ENCODE assay signal across 13 cellular contexts in the genomic region with DNA sequence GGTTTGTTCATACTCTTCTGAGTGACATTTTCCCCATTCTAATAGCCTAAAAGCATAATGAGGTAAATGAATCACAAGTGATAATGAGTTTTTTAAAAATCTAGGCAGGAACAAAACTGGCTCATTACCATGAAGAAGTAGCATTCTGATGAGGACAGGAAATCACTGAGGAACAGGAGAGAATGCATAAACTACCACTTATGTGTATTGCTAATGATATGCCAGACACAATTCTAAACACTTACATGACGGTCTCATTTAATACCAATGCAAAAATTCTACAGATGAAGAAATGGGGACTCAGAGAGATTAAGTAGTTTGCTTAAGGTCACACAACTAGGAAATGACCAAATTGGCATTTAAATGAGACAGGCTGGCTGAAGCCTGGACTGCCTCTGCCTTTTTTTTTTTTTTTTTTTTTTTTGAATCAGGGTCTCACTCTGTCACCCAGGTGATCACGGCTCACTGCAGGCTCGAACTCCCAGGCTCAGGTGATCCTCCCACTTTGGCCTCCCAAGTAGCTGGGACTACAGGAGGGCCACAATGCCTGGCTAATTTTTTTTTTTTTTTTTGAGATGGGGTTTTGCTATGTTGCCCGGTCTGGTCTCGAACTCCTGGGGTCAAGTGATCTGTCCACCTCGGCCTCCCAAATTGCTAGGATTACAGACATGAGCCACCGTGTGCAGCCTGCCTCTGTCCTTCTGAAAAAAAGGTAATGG. TPM values are rescaled to one million over a fixed set of nuclear protein-coding genes. Genes with fewer than 3 reads are reported as not detected.
DNase-seq lines count a peak whose midpoint lies in the region; ATAC-seq and TF ChIP-seq lines count a peak whose summit lies in the region.
"Had no signal": no experiment of that assay in that cellular context is flagged by ENCODE, and none has a peak within 500 bp of the region (broad histone marks: within the 10 kb centered on the region; RNA-seq: fewer than 3 reads in every experiment).

No MANE protein-coding gene starts in this region.

- H3K36me3 ChIP-seq in effector memory CD4-positive, alpha-beta T cell (ENCODE audit: control insufficient read depth, insufficient read depth, low read length): no peaks in the 10 kb centered on the region
- H3K36me3 ChIP-seq in smooth muscle cell (ENCODE audit: low read depth): no peaks in the 10 kb centered on the region
- H3K36me3 ChIP-seq: esophagus muscularis mucosa, tibial artery had no signal

- peak overlapping the region; percentile 54 for H3K27ac ChIP-seq in effector memory CD4-positive, alpha-beta T cell (ENCODE audit: insufficient read depth, low read length, poor library complexity, severe bottlenecking)
- peak overlapping the region; percentile 93 for H3K27ac ChIP-seq in smooth muscle cell (ENCODE audit: low read depth)
- H3K27ac ChIP-seq: A549, esophagus muscularis mucosa, tibial artery had no signal

- peaks cover 26% of the 10 kb centered on the region for H3F3A ChIP-seq in smooth muscle cell (ENCODE audit: low read depth)

- WGBS in smooth muscle cell (ENCODE audit: low lambda C conversion rate): 49% methylated on average over 7 of the region's 7 CpGs

- H3K9me3 ChIP-seq in effector memory CD4-positive, alpha-beta T cell (ENCODE audit: control insufficient read depth, low read length): no peaks in the 10 kb centered on the region
- H3K9me3 ChIP-seq in smooth muscle cell (replicated peaks; ENCODE audit: low read depth): no peaks in the 10 kb centered on the region
- H3K9me3 ChIP-seq: A549, esophagus muscularis mucosa, tibial artery had no signal

- H3K4me2 ChIP-seq in smooth muscle cell: peak overlapping the region; percentile 62
- H3K4me2 ChIP-seq: A549 had no signal

- peak overlapping the region; percentile 35 for H3K9ac ChIP-seq in smooth muscle cell (ENCODE audit: low read depth)

- peak overlapping the region; percentile 19 for H2AFZ ChIP-seq in smooth muscle cell (ENCODE audit: low read depth)

- H4K20me1 ChIP-seq in smooth muscle cell (ENCODE audit: low read depth): no peaks in the 10 kb centered on the region

- TF ChIP-seq CTCF in smooth muscle cell (IDR thresholded peaks at IDR 0.05; ENCODE audit: borderline replicate concordance, insufficient read depth, poor library complexity, severe bottlenecking) (no peak), omental fat pad (IDR thresholded peaks at IDR 0.05) (no peak)

- H3K79me2 ChIP-seq in smooth muscle cell (ENCODE audit: low read depth): no peaks in the 10 kb centered on the region

- peaks cover 41% of the 10 kb centered on the region for H3K4me1 ChIP-seq in effector memory CD4-positive, alpha-beta T cell (ENCODE audit: control insufficient read depth, insufficient read depth, low read length, poor library complexity, severe bottlenecking)
- H3K4me1 ChIP-seq in smooth muscle cell (ENCODE audit: low read depth): peaks cover 17% of the 10 kb centered on the region

- H3K27me3 ChIP-seq in effector memory CD4-positive, alpha-beta T cell (replicated peaks; ENCODE audit: control insufficient read depth, insufficient read depth, low read length, poor library complexity, severe bottlenecking): no peaks in the 10 kb centered on the region
- H3K27me3 ChIP-seq in smooth muscle cell (ENCODE audit: low read depth): no peaks in the 10 kb centered on the region
- H3K27me3 ChIP-seq: esophagus muscularis mucosa, tibial artery had no signal

- DNase-seq in NCI-H510A treated with DMSO at 0.1 percent for 48 hours (lab: John Stamatoyannopoulos, UW) (peak; percentile 7), NCI-H510A (lab: John Stamatoyannopoulos, UW) (no peak), NCI-H69 (lab: John Stamatoyannopoulos, UW) (peak; percentile 73), smooth muscle cell (lab: John Stamatoyannopoulos, UW; ENCODE audit: unreplicated experiment) (no peak), HuH-7.5 (ENCODE audit: low spot score) (no peak), omental fat pad (ENCODE audit: low spot score) (no peak), midbrain (lab: John Stamatoyannopoulos, UW) (no peak)
- DNase-seq in effector memory CD4-positive, alpha-beta T cell: no peak
- DNase-seq: DMS 273 treated with DMSO at 0.1 percent for 48 hours, HFFc6 had no signal

- H3K4me3 ChIP-seq in effector memory CD4-positive, alpha-beta T cell (ENCODE audit: insufficient read depth, low read depth, low read length, poor library complexity, severe bottlenecking): no peak overlapping the region
- H3K4me3 ChIP-seq in smooth muscle cell: no peak overlapping the region
- H3K4me3 ChIP-seq: A549, esophagus muscularis mucosa, tibial artery had no signal

- ATAC-seq in omental fat pad (ENCODE audit: low FRiP score): no peak
- ATAC-seq: A549 had no signal

RNA-seq across cellular contexts. Expression of gene MCHR1, which starts 48.5 kb away (rescaled TPM):
- total RNA-seq in smooth muscle cell: 11.8 and 24.6 TPM in 2 replicates
- polyA plus RNA-seq in smooth muscle cell: 12.8 and 18.9 TPM in 2 replicates
- not detected for total RNA-seq in omental fat pad
- polyA plus RNA-seq: A549 had no signal

Comparison
In these comparisons a context has a peak if more than half of its experiments do, and no peak if none do; other contexts are left out.
1. DNase-seq: peak in NCI-H510A treated with DMSO at 0.1 percent for 48 hours (single experiment) and NCI-H69 (single experiment); none in NCI-H510A (single experiment), effector memory CD4-positive, alpha-beta T cell (0 of 3), smooth muscle cell (single experiment), HuH-7.5 (single experiment), omental fat pad (single experiment) and midbrain (single experiment).
2. RNA of gene MCHR1, which starts 48.5 kb away (total RNA-seq): 11.8 to 24.6 TPM in smooth muscle cell; not detected in omental fat pad; every median in the first group is over 10 times any median in the second.